ENCODE assay signal across 18 cellular contexts in the genomic region with DNA sequence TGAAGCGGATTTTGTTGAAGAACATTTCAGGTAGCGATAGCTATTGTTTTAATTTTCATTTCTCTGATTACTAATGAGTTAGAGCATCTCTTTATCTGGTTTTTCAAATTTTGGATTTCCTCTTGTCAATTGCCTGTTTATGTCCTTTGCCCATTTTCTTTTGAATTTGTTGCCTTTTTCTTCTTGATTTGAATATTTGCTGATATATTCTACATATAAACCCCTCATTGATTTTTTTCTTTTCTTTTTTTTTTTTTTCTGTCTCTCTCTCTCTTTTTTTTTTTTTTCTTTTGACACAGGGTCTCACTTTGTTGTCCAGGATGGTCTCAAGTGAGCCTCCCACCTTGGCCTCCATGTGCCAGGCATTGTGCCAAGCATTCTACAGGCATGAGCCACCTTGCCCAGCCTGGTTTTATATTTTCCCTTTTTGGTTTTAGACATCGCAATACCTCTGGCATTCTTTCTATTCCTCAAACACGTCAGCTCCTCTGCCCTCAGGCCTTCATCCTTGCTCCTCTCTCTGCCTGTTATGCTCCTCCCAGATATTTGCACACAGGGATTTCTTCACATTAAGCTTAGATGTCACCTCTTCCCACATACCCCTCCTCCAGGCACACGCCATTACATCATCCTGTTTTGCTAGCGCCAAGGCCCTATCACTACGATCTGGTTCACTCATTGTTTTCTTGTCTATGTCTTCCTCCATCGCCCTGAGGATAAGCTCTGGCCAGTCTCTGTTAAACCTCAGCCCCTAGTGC. TPM values are rescaled to one million over a fixed set of nuclear protein-coding genes. Genes with fewer than 3 reads are reported as not detected.
DNase-seq lines count a peak whose midpoint lies in the region; ATAC-seq, FAIRE-seq and TF ChIP-seq lines count a peak whose summit lies in the region.
"Had no signal": no experiment of that assay in that cellular context is flagged by ENCODE, and none has a peak within 500 bp of the region (broad histone marks: within the 10 kb centered on the region; RNA-seq: fewer than 3 reads in every experiment).

No MANE protein-coding gene starts in this region.

- H3K36me3 ChIP-seq in BJ (ENCODE audit: control insufficient read depth, insufficient read depth, low read length): peaks cover 8% of the 10 kb centered on the region
- H3K36me3 ChIP-seq in keratinocyte (ENCODE audit: control insufficient read depth in 2 of 2, extremely low read depth in 1 of 2, insufficient read depth in 2 of 2, low read length in 2 of 2): no peaks in the 10 kb centered on the region
- H3K36me3 ChIP-seq in stomach: peaks cover 0 to 8% (median 0%) of the 10 kb centered on the region in 4 donors

- H3K4me2 ChIP-seq in keratinocyte (ENCODE audit: control insufficient read depth, extremely low read depth, insufficient read depth, low read depth, low read length): peak overlapping the region; percentile 35

- ATAC-seq in HG03520 (IDR thresholded peaks at IDR 0.05; ENCODE audit: unreplicated experiment): no peak
- ATAC-seq: activated CD8-positive, alpha-beta T cell treated with anti-CD3 and anti-CD28 coated beads, Interleukin-2, amount 10 ng/mL, durations not matched to agents 7 days and 5 days; activated naive CD4-positive, alpha-beta T cell treated with anti-CD3 and anti-CD28 coated beads, Interleukin-2, amount 50 U/mL, for 72 hours had no signal

- DNase-seq in BJ (ENCODE audit: low read depth) (peak; percentile 68), MV-4-11 (lab: John Stamatoyannopoulos, UW) (peak; percentile 54), amniotic stem cell (lab: John Stamatoyannopoulos, UW) (peak; percentile 73), keratinocyte (ENCODE audit: low read depth, low spot score) (peak; percentile 98), activated T-cell treated with anti-CD3 and anti-CD28 coated beads for 4 hours (no peak), Calu3 (no peak), stomach (no peak)
- DNase-seq: activated CD8-positive, alpha-beta T cell treated with anti-CD3 and anti-CD28 coated beads, Interleukin-2, amount 10 ng/mL, durations not matched to agents 7 days and 5 days; CD4-positive, alpha-beta memory T cell; HCEC 1CT; hypothalamus; NCI-H510A treated with DMSO at 0.1 percent for 48 hours; substantia nigra had no signal

- no peaks in the 10 kb centered on the region for H3K9me3 Mint-ChIP-seq in Calu3 (ENCODE audit: low read depth, unreplicated experiment)
- H3K9me3 Mint-ChIP-seq: activated naive CD4-positive, alpha-beta T cell treated with anti-CD3 and anti-CD28 coated beads, Interleukin-2, amount 50 U/mL, for 72 hours; CD4-positive, alpha-beta memory T cell; mesothelial cell of epicardium had no signal

- no peak overlapping the region for H3K9ac ChIP-seq in keratinocyte (ENCODE audit: control insufficient read depth, extremely low read depth, insufficient read depth, low read length)

- no peaks in the 10 kb centered on the region for H3K27me3 ChIP-seq in BJ (ENCODE audit: control insufficient read depth, insufficient read depth, low read length)
- peaks cover 35% of the 10 kb centered on the region for H3K27me3 ChIP-seq in keratinocyte (ENCODE audit: control insufficient read depth, extremely low read depth, insufficient read depth, low read length)
- peaks cover 0 to 6% (median 0%) of the 10 kb centered on the region in 3 donors for H3K27me3 ChIP-seq in stomach

- H3K27ac Mint-ChIP-seq in Calu3 (ENCODE audit: unreplicated experiment): no peak overlapping the region
- H3K27ac Mint-ChIP-seq: activated CD8-positive, alpha-beta T cell treated with anti-CD3 and anti-CD28 coated beads, Interleukin-2, amount 10 ng/mL, durations not matched to agents 7 days and 5 days; activated naive CD4-positive, alpha-beta T cell treated with anti-CD3 and anti-CD28 coated beads, Interleukin-2, amount 50 U/mL, for 72 hours; mesothelial cell of epicardium; progenitor cell of endocrine pancreas had no signal

- POLR2A ChIA-PET in BJ (lab: Charles Lee): no interaction called here

- CTCF ChIA-PET in BJ (lab: Yijun Ruan, JAX) (no interaction called here), Calu3 (lab: Charles Lee) (interaction anchor here (0.7 to 1.1 kb wide), 2 partner anchors 27 to 37 kb away, joined by 3 to 6 read pairs; no protein-coding TSS in a partner anchor)

- 59 to 77% (median 62%) methylated on average over 8 of the region's 8 CpGs for WGBS in stomach, 5 donors

- H3K27ac ChIP-seq in keratinocyte (ENCODE audit: control insufficient read depth, insufficient read depth, low read length): peak overlapping the region; percentile 15
- H3K27ac ChIP-seq in stomach: no peak overlapping the region

- H3K36me3 Mint-ChIP-seq in Calu3 (ENCODE audit: insufficient read depth, unreplicated experiment): peaks cover 16% of the 10 kb centered on the region

- no peaks in the 10 kb centered on the region for H3K9me1 ChIP-seq in keratinocyte (ENCODE audit: control insufficient read depth, extremely low read depth, insufficient read depth, low read length)

- no peak overlapping the region for H3K4me3 ChIP-seq in BJ (ENCODE audit: low read depth, low read length)
- no peak overlapping the region for H3K4me3 ChIP-seq in keratinocyte (ENCODE audit: control insufficient read depth in 2 of 3, extremely low read depth in 1 of 3, insufficient read depth in 2 of 3, low read depth in 1 of 3, low read length in 3 of 3)
- no peak overlapping the region for H3K4me3 ChIP-seq in stomach

- H3K4me3 Mint-ChIP-seq in Calu3 (ENCODE audit: low read depth, unreplicated experiment): no peak overlapping the region
- H3K4me3 Mint-ChIP-seq: activated CD8-positive, alpha-beta T cell treated with anti-CD3 and anti-CD28 coated beads, Interleukin-2, amount 10 ng/mL, durations not matched to agents 7 days and 5 days; CD4-positive, alpha-beta memory T cell; mesothelial cell of epicardium had no signal

- H3K9me3 ChIP-seq in keratinocyte (ENCODE audit: control insufficient read depth, low read depth, low read length) (no peaks in the 10 kb centered on the region), stomach (no peaks in the 10 kb centered on the region)

- TF ChIP-seq POLR2A in stomach (IDR thresholded peaks at IDR 0.05): no peak

- H3K4me1 ChIP-seq in keratinocyte (ENCODE audit: control insufficient read depth, extremely low read depth, insufficient read depth, low read length) (peaks cover 23% of the 10 kb centered on the region), stomach (peaks cover 9 to 35% (median 30%) of the 10 kb centered on the region in 4 donors)

- intact Hi-C loops in Calu3 (cut with micrococcal nuclease; ENCODE audit: unreplicated experiment) (loop anchor here (1.0 kb wide), 1 partner anchor 8 kb away; no protein-coding TSS in a partner anchor), stomach (cut with DNase I; ENCODE audit: low total_unique reads) (no loop called here)

- FAIRE-seq in keratinocyte (lab: Jason Lieb, UNC): peak; percentile 96

- no peaks in the 10 kb centered on the region for H3K79me2 ChIP-seq in keratinocyte (ENCODE audit: control insufficient read depth, insufficient read depth, low read length)

- dilution Hi-C loops in keratinocyte (cut with MboI; ENCODE audit: extremely low pct_ligation_motif_present, low sequenced_read_pairs): no loop called here

- H3K27me3 Mint-ChIP-seq in Calu3 (ENCODE audit: unreplicated experiment): peaks cover 61% of the 10 kb centered on the region

- no peak for TF ChIP-seq EP300 in stomach (IDR thresholded peaks at IDR 0.05)

- no peaks in the 10 kb centered on the region for H4K20me1 ChIP-seq in keratinocyte (ENCODE audit: control insufficient read depth, extremely low read depth, insufficient read depth, low read length)

- no TSS peak for BruUV-seq in Calu3 (replicated peaks; lab: Mats Ljungman, UMichigan)

- TF ChIP-seq CTCF in BJ (IDR thresholded peaks at IDR 0.05; ENCODE audit: insufficient read depth, low read depth, low read length) (no peak), keratinocyte (optimal IDR thresholded peaks at IDR 0.05 in 1 of 3, IDR thresholded peaks at IDR 0.05 in 1 of 3, conservative IDR thresholded peaks at IDR 0.05 in 1 of 3; ENCODE audit: extremely low read depth in 1 of 3, insufficient read depth in 2 of 3, low read length in 3 of 3) (no peak), Calu3 (IDR thresholded peaks at IDR 0.05; ENCODE audit: unreplicated experiment) (no peak), stomach (IDR thresholded peaks at IDR 0.05) (no peak)

- no peak overlapping the region for H2AFZ ChIP-seq in keratinocyte (ENCODE audit: control insufficient read depth, low read length)

- peaks cover 23% of the 10 kb centered on the region for H3K4me1 Mint-ChIP-seq in Calu3 (ENCODE audit: low read depth, unreplicated experiment)

RNA-seq across cellular contexts. Expression of gene SARM1, which starts 8.5 kb away (rescaled TPM):
- 8.7 and 13.4 TPM in 2 replicates for polyA plus RNA-seq in BJ (2011; rRNA removed)
- 12.5 and 15.6 TPM in 2 replicates for polyA minus RNA-seq in BJ (2011; rRNA and poly(A)+ RNA removed)
- 0.55 to 1.6 TPM (median 0.90 TPM) in 3 replicates for polyA plus RNA-seq in keratinocyte
- polyA plus RNA-seq in keratinocyte (2011; ENCODE audit: low read depth): 0.30 TPM
- polyA plus RNA-seq in keratinocyte (2011; cell fraction: cytosol; rRNA removed): 0.63 and 1.0 TPM in 2 replicates
- polyA plus RNA-seq in keratinocyte (2011; cell fraction: nucleus; rRNA removed): 2.7 and 2.8 TPM in 2 replicates
- 0.73 and 1.3 TPM in 2 replicates for polyA plus RNA-seq in keratinocyte (2012; ENCODE audit: low replicate concordance)
- 2.2 to 8.6 TPM (median 3.7 TPM) in 3 replicates for polyA minus RNA-seq in keratinocyte
- 3.3 TPM for polyA minus RNA-seq in keratinocyte (2011; cell fraction: cytosol; rRNA and poly(A)+ RNA removed)
- 1.4 and 2.7 TPM in 2 replicates for polyA minus RNA-seq in keratinocyte (2011; cell fraction: nucleus; rRNA and poly(A)+ RNA removed)
- total RNA-seq in Calu3 (2022): 7.1 and 8.1 TPM in 2 replicates
- total RNA-seq in stomach: 10 to 100 TPM; 11.0 to 58.3 (median 15.2) TPM
- 1 to 10 TPM; 4.6 to 6.9 (median 5.2) TPM for polyA plus RNA-seq in stomach

RNA-seq across cellular contexts. Expression of gene VTN, which starts 9.9 kb away (rescaled TPM):
- polyA plus RNA-seq in BJ (2011; rRNA removed) (1.9 and 4.2 TPM in 2 replicates), keratinocyte (0.05 TPM in 1 of 3 replicates, not detected in the others), stomach (1 to 10 TPM in 2 of 3 donors, under 1 TPM in 1; 0.90 to 2.3 (median 1.1) TPM)
- 1.4 and 1.8 TPM in 2 replicates for polyA minus RNA-seq in BJ (2011; rRNA and poly(A)+ RNA removed)
- not detected for polyA plus RNA-seq in keratinocyte (2011; ENCODE audit: low read depth)
- not detected in 2 replicates for polyA plus RNA-seq in keratinocyte (2011; cell fraction: cytosol; rRNA removed)
- polyA plus RNA-seq in keratinocyte (2011; cell fraction: nucleus; rRNA removed): 0.11 and 0.20 TPM in 2 replicates
- 0.16 TPM in 1 of 2 replicates, not detected in the other for polyA plus RNA-seq in keratinocyte (2012; ENCODE audit: low replicate concordance)
- not detected in 3 replicates for polyA minus RNA-seq in keratinocyte
- not detected for polyA minus RNA-seq in keratinocyte (2011; cell fraction: cytosol; rRNA and poly(A)+ RNA removed)
- 0.39 and 0.42 TPM in 2 replicates for polyA minus RNA-seq in keratinocyte (2011; cell fraction: nucleus; rRNA and poly(A)+ RNA removed)
- total RNA-seq in Calu3 (2022) (0.22 TPM in 1 of 2 replicates, not detected in the other), stomach (1 to 10 TPM in 1 of 5 donors, under 1 TPM in 1, not detected in 3; 0.72 to 2.9 TPM)
- total RNA-seq: activated CD8-positive, alpha-beta T cell treated with anti-CD3 and anti-CD28 coated beads, Interleukin-2, amount 10 ng/mL, durations not matched to agents 7 days and 5 days had no signal
- polyA plus RNA-seq: CD4-positive, alpha-beta memory T cell had no signal

RNA-seq across cellular contexts. Expression of gene SEBOX, which starts 15.0 kb away (rescaled TPM):
- polyA plus RNA-seq in BJ (2011; rRNA removed): not detected in 2 replicates
- polyA minus RNA-seq in BJ (2011; rRNA and poly(A)+ RNA removed): not detected in 2 replicates
- polyA plus RNA-seq in keratinocyte: not detected in 3 replicates
- polyA plus RNA-seq in keratinocyte (2011; ENCODE audit: low read depth): not detected
- polyA plus RNA-seq in keratinocyte (2011; cell fraction: cytosol; rRNA removed): not detected in 2 replicates
- not detected in 2 replicates for polyA plus RNA-seq in keratinocyte (2011; cell fraction: nucleus; rRNA removed)
- polyA plus RNA-seq in keratinocyte (2012; ENCODE audit: low replicate concordance): not detected in 2 replicates
- not detected in 3 replicates for polyA minus RNA-seq in keratinocyte
- not detected for polyA minus RNA-seq in keratinocyte (2011; cell fraction: cytosol; rRNA and poly(A)+ RNA removed)
- polyA minus RNA-seq in keratinocyte (2011; cell fraction: nucleus; rRNA and poly(A)+ RNA removed): not detected in 2 replicates
- not detected in 2 replicates for total RNA-seq in Calu3 (2022)
- not detected for total RNA-seq in stomach
- polyA plus RNA-seq in stomach: not detected
- total RNA-seq: activated CD8-positive, alpha-beta T cell treated with anti-CD3 and anti-CD28 coated beads, Interleukin-2, amount 10 ng/mL, durations not matched to agents 7 days and 5 days; activated naive CD4-positive, alpha-beta T cell treated with anti-CD3 and anti-CD28 coated beads, Interleukin-2, amount 50 U/mL, for 72 hours; CD4-positive, alpha-beta memory T cell; dermis microvascular lymphatic vessel endothelial cell; mesothelial cell of epicardium; progenitor cell of endocrine pancreas had no signal
- polyA plus RNA-seq: CD4-positive, alpha-beta memory T cell had no signal

RNA-seq across cellular contexts. Expression of gene POLDIP2, which starts 22.7 kb away (rescaled TPM):
- 106 and 141 TPM in 2 replicates for polyA plus RNA-seq in BJ (2011; rRNA removed)
- 54.5 and 82.7 TPM in 2 replicates for polyA minus RNA-seq in BJ (2011; rRNA and poly(A)+ RNA removed)
- 88.7 to 105 TPM (median 90.2 TPM) in 3 replicates for polyA plus RNA-seq in keratinocyte
- 20.9 TPM for polyA plus RNA-seq in keratinocyte (2011; ENCODE audit: low read depth)
- polyA plus RNA-seq in keratinocyte (2011; cell fraction: cytosol; rRNA removed): 84.0 and 88.6 TPM in 2 replicates
- 46.4 and 52.3 TPM in 2 replicates for polyA plus RNA-seq in keratinocyte (2011; cell fraction: nucleus; rRNA removed)
- polyA plus RNA-seq in keratinocyte (2012; ENCODE audit: low replicate concordance): 84.6 and 91.7 TPM in 2 replicates
- polyA minus RNA-seq in keratinocyte: 69.6 to 107 TPM (median 72.8 TPM) in 3 replicates
- polyA minus RNA-seq in keratinocyte (2011; cell fraction: cytosol; rRNA and poly(A)+ RNA removed): 70.4 TPM
- polyA minus RNA-seq in keratinocyte (2011; cell fraction: nucleus; rRNA and poly(A)+ RNA removed): 19.5 and 30.5 TPM in 2 replicates
- total RNA-seq in Calu3 (2022): 82.7 and 85.9 TPM in 2 replicates
- 100 to 1,000 TPM in 1 of 5 donors, 10 to 100 TPM in 4; 41.9 to 118 (median 57.6) TPM for total RNA-seq in stomach
- 10 to 100 TPM; 44.2 to 69.2 (median 63.8) TPM for polyA plus RNA-seq in stomach

RNA-seq across cellular contexts. Expression of gene SLC46A1, which starts 26.0 kb away (rescaled TPM):
- polyA plus RNA-seq in BJ (2011; rRNA removed) (5.2 and 5.9 TPM in 2 replicates), keratinocyte (1.7 to 1.9 TPM (median 1.9 TPM) in 3 replicates), stomach (1 to 10 TPM in 2 of 3 donors, under 1 TPM in 1; 0.61 to 2.7 (median 2.5) TPM)
- 7.2 and 7.3 TPM in 2 replicates for polyA minus RNA-seq in BJ (2011; rRNA and poly(A)+ RNA removed)
- polyA plus RNA-seq in keratinocyte (2011; ENCODE audit: low read depth): 0.29 TPM
- polyA plus RNA-seq in keratinocyte (2011; cell fraction: cytosol; rRNA removed): 0.78 and 1.5 TPM in 2 replicates
- polyA plus RNA-seq in keratinocyte (2011; cell fraction: nucleus; rRNA removed): 4.4 and 5.6 TPM in 2 replicates
- 1.4 and 2.8 TPM in 2 replicates for polyA plus RNA-seq in keratinocyte (2012; ENCODE audit: low replicate concordance)
- polyA minus RNA-seq in keratinocyte: 1.3 to 5.3 TPM (median 2.8 TPM) in 3 replicates
- polyA minus RNA-seq in keratinocyte (2011; cell fraction: cytosol; rRNA and poly(A)+ RNA removed): 1.3 TPM
- 2.3 and 3.3 TPM in 2 replicates for polyA minus RNA-seq in keratinocyte (2011; cell fraction: nucleus; rRNA and poly(A)+ RNA removed)
- total RNA-seq in Calu3 (2022) (13.3 and 17.0 TPM in 2 replicates), stomach (10 to 100 TPM in 2 of 5 donors, 1 to 10 TPM in 2, under 1 TPM in 1; 0.87 to 31.5 (median 7.5) TPM)

Comparison
In these comparisons a context has a peak if more than half of its experiments do, and no peak if none do; other contexts are left out.
1. DNase-seq: peak in BJ (single experiment), MV-4-11 (single experiment), amniotic stem cell (single experiment) and keratinocyte (single experiment); none in activated T-cell treated with anti-CD3 and anti-CD28 coated beads for 4 hours (single experiment), Calu3 (single experiment) and stomach (single experiment).